1 cellular context compared by ENCODE assay signal in the genomic region with DNA sequence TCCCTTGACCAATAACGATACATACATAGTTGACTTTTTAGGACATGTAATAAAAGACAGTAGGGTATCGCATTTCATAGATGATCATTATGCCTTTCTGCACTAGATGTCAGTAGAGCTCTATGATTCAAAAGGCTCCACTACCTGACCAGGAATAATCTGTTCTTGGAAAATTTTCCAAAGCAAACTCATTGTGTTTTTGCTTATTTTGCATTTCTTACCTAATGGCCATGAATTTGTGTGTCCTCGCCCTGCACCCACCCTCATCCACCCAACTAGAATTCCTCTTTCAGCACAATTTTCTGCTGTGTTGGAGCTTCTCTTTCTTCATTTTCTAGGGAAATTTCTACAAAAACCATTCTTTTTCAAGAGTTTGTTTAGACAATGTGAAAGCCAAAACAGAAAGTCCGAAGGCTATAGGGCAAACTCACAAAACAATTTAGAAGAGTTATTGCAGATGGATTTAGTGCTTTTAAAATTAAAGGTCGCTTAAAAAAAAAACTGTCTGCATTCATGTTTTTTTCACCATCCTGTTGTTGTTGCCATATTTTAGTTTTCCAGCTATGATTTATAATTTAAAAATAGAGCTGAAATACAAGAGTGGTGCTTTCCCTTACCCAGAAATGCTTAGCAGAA.
TF ChIP-seq lines count a peak whose summit lies in the region.

No MANE protein-coding gene starts in this region.

TF ChIP-seq in Ishikawa, 13 proteins besides CTCF, POLR2A, EP300 and RAD21 (continued from another document):
- TF ChIP-seq, protein P1, sequence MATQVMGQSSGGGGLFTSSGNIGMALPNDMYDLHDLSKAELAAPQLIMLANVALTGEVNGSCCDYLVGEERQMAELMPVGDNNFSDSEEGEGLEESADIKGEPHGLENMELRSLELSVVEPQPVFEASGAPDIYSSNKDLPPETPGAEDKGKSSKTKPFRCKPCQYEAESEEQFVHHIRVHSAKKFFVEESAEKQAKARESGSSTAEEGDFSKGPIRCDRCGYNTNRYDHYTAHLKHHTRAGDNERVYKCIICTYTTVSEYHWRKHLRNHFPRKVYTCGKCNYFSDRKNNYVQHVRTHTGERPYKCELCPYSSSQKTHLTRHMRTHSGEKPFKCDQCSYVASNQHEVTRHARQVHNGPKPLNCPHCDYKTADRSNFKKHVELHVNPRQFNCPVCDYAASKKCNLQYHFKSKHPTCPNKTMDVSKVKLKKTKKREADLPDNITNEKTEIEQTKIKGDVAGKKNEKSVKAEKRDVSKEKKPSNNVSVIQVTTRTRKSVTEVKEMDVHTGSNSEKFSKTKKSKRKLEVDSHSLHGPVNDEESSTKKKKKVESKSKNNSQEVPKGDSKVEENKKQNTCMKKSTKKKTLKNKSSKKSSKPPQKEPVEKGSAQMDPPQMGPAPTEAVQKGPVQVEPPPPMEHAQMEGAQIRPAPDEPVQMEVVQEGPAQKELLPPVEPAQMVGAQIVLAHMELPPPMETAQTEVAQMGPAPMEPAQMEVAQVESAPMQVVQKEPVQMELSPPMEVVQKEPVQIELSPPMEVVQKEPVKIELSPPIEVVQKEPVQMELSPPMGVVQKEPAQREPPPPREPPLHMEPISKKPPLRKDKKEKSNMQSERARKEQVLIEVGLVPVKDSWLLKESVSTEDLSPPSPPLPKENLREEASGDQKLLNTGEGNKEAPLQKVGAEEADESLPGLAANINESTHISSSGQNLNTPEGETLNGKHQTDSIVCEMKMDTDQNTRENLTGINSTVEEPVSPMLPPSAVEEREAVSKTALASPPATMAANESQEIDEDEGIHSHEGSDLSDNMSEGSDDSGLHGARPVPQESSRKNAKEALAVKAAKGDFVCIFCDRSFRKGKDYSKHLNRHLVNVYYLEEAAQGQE (IDR thresholded peaks at IDR 0.05; ENCODE audit: low read depth): no peak
- TF ChIP-seq TAF1 (IDR thresholded peaks at IDR 0.05; ENCODE audit: low read depth): no peak
- TF ChIP-seq ZBTB7A (IDR thresholded peaks at IDR 0.05; ENCODE audit: low read depth): no peak
- no peak for TF ChIP-seq EGR1 (IDR thresholded peaks at IDR 0.05)
- no peak for TF ChIP-seq NFIC (IDR thresholded peaks at IDR 0.05)
- TF ChIP-seq CREB1 (IDR thresholded peaks at IDR 0.05; ENCODE audit: low read depth): no peak
- TF ChIP-seq TEAD4 (IDR thresholded peaks at IDR 0.05): no peak
- TF ChIP-seq TCF12 (IDR thresholded peaks at IDR 0.05; ENCODE audit: low read depth): no peak
- TF ChIP-seq, protein P2, sequence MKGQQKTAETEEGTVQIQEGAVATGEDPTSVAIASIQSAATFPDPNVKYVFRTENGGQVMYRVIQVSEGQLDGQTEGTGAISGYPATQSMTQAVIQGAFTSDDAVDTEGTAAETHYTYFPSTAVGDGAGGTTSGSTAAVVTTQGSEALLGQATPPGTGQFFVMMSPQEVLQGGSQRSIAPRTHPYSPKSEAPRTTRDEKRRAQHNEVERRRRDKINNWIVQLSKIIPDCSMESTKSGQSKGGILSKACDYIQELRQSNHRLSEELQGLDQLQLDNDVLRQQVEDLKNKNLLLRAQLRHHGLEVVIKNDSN (IDR thresholded peaks at IDR 0.05): no peak
